ENCODE assay signal across 8 cellular contexts in genomic region chr16:67415872-67416793, GRCh38. TPM values are rescaled to one million over a fixed set of nuclear protein-coding genes. Genes with fewer than 3 reads are reported as not detected.
DNase-seq lines count a peak whose midpoint lies in the region; ATAC-seq and TF ChIP-seq lines count a peak whose summit lies in the region.

ZDHHC1 (minus strand) TSS chr16:67416477; CDS start chr16:67407775, 8,702 bp downstream.

- H3K4me2 ChIP-seq in Karpas-422 (ENCODE audit: low read depth, low read length, poor library complexity, severe bottlenecking) = no peak within 1 kb of the TSS

- H3K79me2 ChIP-seq in Karpas-422 (ENCODE audit: low read length) = no peaks in the 10 kb centered on the region

- no peaks in the 10 kb centered on the region for H4K20me1 ChIP-seq in Karpas-422 (ENCODE audit: insufficient read depth, low read depth, low read length)

- H3K36me3 ChIP-seq in A673 (ENCODE audit: insufficient read depth, low read length, poor library complexity, severe bottlenecking) = no peaks in the 10 kb centered on the region
- H3K36me3 ChIP-seq in Karpas-422 (ENCODE audit: insufficient read depth, low read length) = no peaks in the 10 kb centered on the region

- no peaks in the 10 kb centered on the region for H3K9me2 ChIP-seq in Karpas-422 (replicated peaks; ENCODE audit: insufficient read depth, low read length)

- H3K9me3 ChIP-seq in A673 (ENCODE audit: low read depth, low read length, poor library complexity, severe bottlenecking) (no peaks in the 10 kb centered on the region), Karpas-422 (ENCODE audit: low read length) (no peaks in the 10 kb centered on the region)

- TF ChIP-seq CTCF in A673 (conservative IDR thresholded peaks at IDR 0.05; ENCODE audit: low read depth, low read length) = peak; percentile 58
- TF ChIP-seq CTCF in retinal pigment epithelial cell (conservative IDR thresholded peaks at IDR 0.05; ENCODE audit: low read depth, low read length) = peak; percentile 28

- intact Hi-C loops in A673 (cut with micrococcal nuclease; ENCODE audit: unreplicated experiment) = no loop called here

- POLR2A ChIA-PET in A673 (lab: Charles Lee; ENCODE audit: low non-redundant PET) = no interaction called here

- CTCF ChIA-PET in A673 (lab: Charles Lee) = no interaction called here

- peaks cover 5% of the 10 kb centered on the region for H3K4me1 ChIP-seq in A673 (ENCODE audit: insufficient read depth, low read length, poor library complexity, severe bottlenecking)
- no peaks in the 10 kb centered on the region for H3K4me1 ChIP-seq in Karpas-422 (ENCODE audit: low read length)

- TF ChIP-seq POLR2A in GM18505 (IDR thresholded peaks at IDR 0.05; ENCODE audit: borderline replicate concordance, extremely low read depth, insufficient read depth, insufficient read length) = no peak

- H3K4me3 ChIP-seq in A673 (ENCODE audit: low read depth, low read length, poor library complexity, severe bottlenecking) = peak within 1 kb of the TSS; percentile 82
- H3K4me3 ChIP-seq in iPS-11a (ENCODE audit: low read depth, low read length) = peak within 1 kb of the TSS; percentile 30
- H3K4me3 ChIP-seq in retinal pigment epithelial cell (ENCODE audit: low read length) = peak within 1 kb of the TSS; percentile 66
- H3K4me3 ChIP-seq in Karpas-422 (ENCODE audit: low read length) = no peak within 1 kb of the TSS

- no peak within 1 kb of the TSS for H3K9ac ChIP-seq in Karpas-422 (ENCODE audit: low read length)

- H3K27ac ChIP-seq in A673 (ENCODE audit: low read depth, low read length, poor library complexity, severe bottlenecking) = peak within 1 kb of the TSS; percentile 68
- no peak within 1 kb of the TSS for H3K27ac ChIP-seq in Karpas-422 (ENCODE audit: low read length)

- no peak within 1 kb of the TSS for H2AFZ ChIP-seq in Karpas-422 (ENCODE audit: low read length)

- ATAC-seq in GM18505 (IDR thresholded peaks at IDR 0.05; ENCODE audit: unreplicated experiment) (peak; percentile 81), HG03442 (IDR thresholded peaks at IDR 0.05; ENCODE audit: unreplicated experiment) (peak; percentile 80), SK-N-SH treated with all-trans-retinoic acid at 6 μM for 48 hours (peak; percentile 92)

- H3K27me3 ChIP-seq in A673 (replicated peaks; ENCODE audit: insufficient read depth, low read depth, low read length, poor library complexity) = no peaks in the 10 kb centered on the region
- H3K27me3 ChIP-seq in Karpas-422 (ENCODE audit: low read length) = no peaks in the 10 kb centered on the region

- in situ Hi-C loops in T47D (cut with HindIII; ENCODE audit: low pct_unique_long_range_greater_than_20kb, low sequenced_read_pairs) = no loop called here

- DNase-seq in A673 (ENCODE audit: low spot score) (peak; percentile 72), T47D (ENCODE audit: low read depth in 1 of 2, low spot score in 1 of 2) (peak; percentile 63 to 73), retinal pigment epithelial cell (ENCODE audit: low read depth) (no peak), Karpas-422 (no peak)

- no TSS peak for BruUV-seq in A673 (replicated peaks; lab: Mats Ljungman, UMichigan)

TF ChIP-seq in SK-N-SH treated with all-trans-retinoic acid at 6 μM for 48 hours, 23 proteins besides CTCF, POLR2A, EP300 and RAD21:
- TF ChIP-seq, protein P1, sequence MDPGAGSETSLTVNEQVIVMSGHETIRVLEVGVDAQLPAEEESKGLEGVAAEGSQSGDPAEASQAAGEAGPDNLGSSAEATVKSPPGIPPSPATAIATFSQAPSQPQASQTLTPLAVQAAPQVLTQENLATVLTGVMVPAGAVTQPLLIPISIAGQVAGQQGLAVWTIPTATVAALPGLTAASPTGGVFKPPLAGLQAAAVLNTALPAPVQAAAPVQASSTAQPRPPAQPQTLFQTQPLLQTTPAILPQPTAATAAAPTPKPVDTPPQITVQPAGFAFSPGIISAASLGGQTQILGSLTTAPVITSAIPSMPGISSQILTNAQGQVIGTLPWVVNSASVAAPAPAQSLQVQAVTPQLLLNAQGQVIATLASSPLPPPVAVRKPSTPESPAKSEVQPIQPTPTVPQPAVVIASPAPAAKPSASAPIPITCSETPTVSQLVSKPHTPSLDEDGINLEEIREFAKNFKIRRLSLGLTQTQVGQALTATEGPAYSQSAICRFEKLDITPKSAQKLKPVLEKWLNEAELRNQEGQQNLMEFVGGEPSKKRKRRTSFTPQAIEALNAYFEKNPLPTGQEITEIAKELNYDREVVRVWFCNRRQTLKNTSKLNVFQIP (CRISPR knock-in tag; IDR thresholded peaks at IDR 0.05; ENCODE audit: borderline replicate concordance, low read depth) = no peak
- 0 out of 2 replicates have a peak, but pooled peaks have one; percentile 6 for TF ChIP-seq CSDC2 (CRISPR knock-in tag; IDR thresholded peaks at IDR 0.05)

RNA-seq across cellular contexts. Expression of gene ZDHHC1, which starts in this region (rescaled TPM):
- total RNA-seq in A673 (2021) = 5.3 and 6.8 TPM in 2 replicates
- 0.11 TPM in 1 of 2 replicates, not detected in the other for total RNA-seq in Karpas-422 (2014; rRNA removed; shearing (Covaris generic); ENCODE audit: low replicate concordance)

Comparison
In these comparisons a context has a peak if more than half of its experiments do, and no peak if none do; other contexts are left out.
1. DNase-seq: peak in A673 (single experiment) and T47D (2 of 2); none in retinal pigment epithelial cell (single experiment) and Karpas-422 (single experiment).
2. Peak in every context shown above with its lines, with median percentiles within 50 percentile points of each other: ATAC-seq.